Comparison of ENCODE assay signal across 13 cellular contexts in genomic region chr19:38277549-38277948, GRCh38. TPM values are rescaled to one million over a fixed set of nuclear protein-coding genes. Genes with fewer than 3 reads are reported as not detected.
DNase-seq lines count a peak whose midpoint lies in the region; ATAC-seq and TF ChIP-seq lines count a peak whose summit lies in the region.
"Had no signal": no experiment of that assay in that cellular context is flagged by ENCODE, and none has a peak within 500 bp of the region (broad histone marks: within the 10 kb centered on the region; RNA-seq: fewer than 3 reads in every experiment).

No MANE protein-coding gene starts in this region.

- no peak overlapping the region for H3K4me3 Mint-ChIP-seq in naive thymus-derived CD4-positive, alpha-beta T cell
- H3K4me3 Mint-ChIP-seq: T-cell had no signal

- H3K4me1 Mint-ChIP-seq in naive thymus-derived CD4-positive, alpha-beta T cell = peaks cover 8 to 21% (median 12%) of the 10 kb centered on the region in 7 donors

- H3K36me3 ChIP-seq in heart right ventricle (no peaks in the 10 kb centered on the region), ovary (no peaks in the 10 kb centered on the region), vagina (no peaks in the 10 kb centered on the region)
- no peaks in the 10 kb centered on the region for H3K36me3 ChIP-seq in naive thymus-derived CD4-positive, alpha-beta T cell (ENCODE audit: control insufficient read depth in 2 of 3, insufficient read depth in 3 of 3, low read length in 3 of 3)

- H3K27me3 ChIP-seq in heart right ventricle (no peaks in the 10 kb centered on the region), ovary (no peaks in the 10 kb centered on the region), vagina (no peaks in the 10 kb centered on the region)
- no peaks in the 10 kb centered on the region for H3K27me3 ChIP-seq in naive thymus-derived CD4-positive, alpha-beta T cell (ENCODE audit: control insufficient read depth in 2 of 2, insufficient read depth in 2 of 2, low read length in 2 of 2)

- H3K9me3 ChIP-seq in heart right ventricle (no peaks in the 10 kb centered on the region), ovary (no peaks in the 10 kb centered on the region), vagina (no peaks in the 10 kb centered on the region)
- no peaks in the 10 kb centered on the region for H3K9me3 ChIP-seq in naive thymus-derived CD4-positive, alpha-beta T cell (ENCODE audit: control insufficient read depth in 2 of 3, low read length in 3 of 3)

- TF ChIP-seq POLR2A in ovary (IDR thresholded peaks at IDR 0.05) (no peak), vagina (IDR thresholded peaks at IDR 0.05) (no peak)

- intact Hi-C loops in heart right ventricle (cut with DNase I) (loop anchor here in 3 of 10 donors (5.0 kb wide), 2 partner anchors 40 to 45 kb away; partner anchors contain the start of genes KCNK6 (in 2 of the 3) and YIF1B (in 2 of the 3)), cardiac septum (cut with DNase I) (no loop called here), ovary (cut with DNase I) (no loop called here), vagina (cut with DNase I) (no loop called here)
- intact Hi-C loops in naive thymus-derived CD4-positive, alpha-beta T cell (cut with micrococcal nuclease) = no loop called here

- 23 to 24% methylated on average over 5 of the region's 5 CpGs for WGBS in heart right ventricle, 2 donors
- 9 to 15% (median 12%) methylated on average over 5 of the region's 5 CpGs for WGBS in ovary, 3 donors

- no peaks in the 10 kb centered on the region for H3K9me3 Mint-ChIP-seq in naive thymus-derived CD4-positive, alpha-beta T cell
- H3K9me3 Mint-ChIP-seq: T-cell had no signal

- DNase-seq in heart right ventricle (no peak), cardiac septum (ENCODE audit: low spot score) (no peak), epithelial cell of prostate (ENCODE audit: low read depth, low spot score) (peak; percentile 41), ovary (no peak), vagina (ENCODE audit: extremely low spot score in 2 of 2) (no peak)
- DNase-seq in naive thymus-derived CD4-positive, alpha-beta T cell = no peak
- DNase-seq: GDM1; KG1; NCI-H446 treated with DMSO at 0.1 percent for 48 hours; stimulated activated naive CD8-positive, alpha-beta T cell treated with anti-CD3 and anti-CD28 coated beads, Interleukin-15, Interleukin-2, amounts not matched to agents 100 U/mL and 50 U/mL, for 24 hours; T-cell had no signal

- H3K27ac ChIP-seq in heart right ventricle = peak overlapping the region; percentile 61 to 92 (median 84)
- H3K27ac ChIP-seq in epithelial cell of prostate = peak overlapping the region; percentile 47
- H3K27ac ChIP-seq in ovary = peak overlapping the region; percentile 68 to 71
- H3K27ac ChIP-seq in vagina = peak overlapping the region; percentile 56
- H3K27ac ChIP-seq in naive thymus-derived CD4-positive, alpha-beta T cell (ENCODE audit: low read depth, low read length) = no peak overlapping the region

- H3K36me3 Mint-ChIP-seq in naive thymus-derived CD4-positive, alpha-beta T cell = peaks cover 0 to 5% (median 0%) of the 10 kb centered on the region in 5 donors
- H3K36me3 Mint-ChIP-seq: T-cell had no signal

- TF ChIP-seq EP300 in ovary (IDR thresholded peaks at IDR 0.05) = no peak

- CTCF ChIA-PET in naive thymus-derived CD4-positive, alpha-beta T cell (lab: Charles Lee) = interaction anchor here (0.6 kb wide), 2 partner anchors 28 to 238 kb away, joined by 3 read pairs; no protein-coding TSS in a partner anchor

- no peak overlapping the region for H3K27ac Mint-ChIP-seq in naive thymus-derived CD4-positive, alpha-beta T cell
- H3K27ac Mint-ChIP-seq: T-cell had no signal

- ATAC-seq in heart right ventricle (no peak), GM19397 (IDR thresholded peaks at IDR 0.05; ENCODE audit: unreplicated experiment) (no peak), HG03460 (IDR thresholded peaks at IDR 0.05; ENCODE audit: unreplicated experiment) (no peak)
- ATAC-seq in naive thymus-derived CD4-positive, alpha-beta T cell = no peak
- ATAC-seq: stimulated activated naive CD8-positive, alpha-beta T cell treated with anti-CD3 and anti-CD28 coated beads, Interleukin-15, Interleukin-2, amounts not matched to agents 100 U/mL and 50 U/mL, for 24 hours; T-cell had no signal

- H3K4me3 ChIP-seq in heart right ventricle (peak overlapping the region in 3 of 10 donors; percentile 13 to 16 (median 16)), ovary (no peak overlapping the region), vagina (no peak overlapping the region)
- no peak overlapping the region for H3K4me3 ChIP-seq in naive thymus-derived CD4-positive, alpha-beta T cell (ENCODE audit: low read length)

- TF ChIP-seq CTCF in heart right ventricle (IDR thresholded peaks at IDR 0.05) = no peak
- no peak for TF ChIP-seq CTCF in ovary (IDR thresholded peaks at IDR 0.05)
- TF ChIP-seq CTCF in vagina (IDR thresholded peaks at IDR 0.05) = no peak

- H3K27me3 Mint-ChIP-seq in naive thymus-derived CD4-positive, alpha-beta T cell = no peaks in the 10 kb centered on the region
- H3K27me3 Mint-ChIP-seq: T-cell had no signal

- POLR2A ChIA-PET in naive thymus-derived CD4-positive, alpha-beta T cell (lab: Charles Lee) = no interaction called here

- peaks cover 12 to 82% (median 56%) of the 10 kb centered on the region in 9 donors for H3K4me1 ChIP-seq in heart right ventricle
- peaks cover 13% of the 10 kb centered on the region for H3K4me1 ChIP-seq in ovary (ENCODE audit: insufficient read depth)
- peaks cover 37% of the 10 kb centered on the region for H3K4me1 ChIP-seq in vagina
- no peaks in the 10 kb centered on the region for H3K4me1 ChIP-seq in naive thymus-derived CD4-positive, alpha-beta T cell (ENCODE audit: control insufficient read depth in 2 of 2, insufficient read depth in 2 of 2, low read length in 2 of 2)

RNA-seq across cellular contexts. Expression of gene SPINT2, which starts 13.2 kb away (rescaled TPM):
- 10 to 100 TPM in 7 of 10 donors, 1 to 10 TPM in 3; 4.5 to 29.2 (median 12.7) TPM for total RNA-seq in heart right ventricle
- polyA plus RNA-seq in heart right ventricle = 10 to 100 TPM in 1 of 2 donors, 1 to 10 TPM in 1; 3.4 to 12.7 TPM
- 17.3 TPM for total RNA-seq in cardiac septum
- total RNA-seq in ovary = 100 to 1,000 TPM; 111 to 556 (median 118) TPM
- polyA plus RNA-seq in ovary = 10 to 100 TPM; 71.5 to 79.6 TPM
- 174 TPM for total RNA-seq in vagina
- total RNA-seq in naive thymus-derived CD4-positive, alpha-beta T cell = 10 to 100 TPM; 35.5 to 56.9 (median 38.7) TPM
- polyA plus RNA-seq in naive thymus-derived CD4-positive, alpha-beta T cell = 100 to 1,000 TPM; 120 to 139 TPM

RNA-seq across cellular contexts. Expression of gene PPP1R14A, which starts 21.4 kb away (rescaled TPM):
- total RNA-seq in heart right ventricle (10 to 100 TPM; 11.2 to 82.6 (median 20.7) TPM), cardiac septum (23.9 TPM), ovary (100 to 1,000 TPM in 3 of 7 donors, 10 to 100 TPM in 4; 36.8 to 235 (median 97.1) TPM), vagina (86.9 TPM)
- polyA plus RNA-seq in heart right ventricle (100 to 1,000 TPM in 1 of 2 donors, 10 to 100 TPM in 1; 45.4 to 184 TPM), ovary (10 to 100 TPM; 10.5 to 92.8 TPM)
- total RNA-seq in naive thymus-derived CD4-positive, alpha-beta T cell = 10 to 100 TPM in 1 of 5 experiments, 1 to 10 TPM in 1, under 1 TPM in 1, not detected in 2; 0.53 to 61.2 (median 2.1) TPM
- polyA plus RNA-seq in naive thymus-derived CD4-positive, alpha-beta T cell = not detected

RNA-seq across cellular contexts. Expression of gene C19orf33, which starts 26.5 kb away (rescaled TPM):
- total RNA-seq in heart right ventricle (10 to 100 TPM in 1 of 10 donors, 1 to 10 TPM in 7, not detected in 2; 2.2 to 37.9 (median 3.7) TPM), cardiac septum (2.0 TPM), ovary (100 to 1,000 TPM in 1 of 7 donors, 10 to 100 TPM in 2, 1 to 10 TPM in 3, not detected in 1; 1.8 to 179 (median 11.1) TPM), vagina (96.5 TPM)
- polyA plus RNA-seq in heart right ventricle (100 to 1,000 TPM in 1 of 2 donors, 10 to 100 TPM in 1; 24.9 to 133 TPM), ovary (1 to 10 TPM in 1 of 2 donors, not detected in 1; 7.9 TPM)
- total RNA-seq in naive thymus-derived CD4-positive, alpha-beta T cell = under 1 TPM in 1 of 5 experiments, not detected in 4; 0.88 TPM
- 1 to 10 TPM in 1 of 2 donors, not detected in 1; 1.5 TPM for polyA plus RNA-seq in naive thymus-derived CD4-positive, alpha-beta T cell

RNA-seq across cellular contexts. Expression of gene YIF1B, which starts 38.2 kb away (rescaled TPM):
- total RNA-seq in heart right ventricle (10 to 100 TPM; 24.3 to 42.9 (median 30.2) TPM), cardiac septum (27.6 TPM), ovary (10 to 100 TPM in 6 of 7 donors, 1 to 10 TPM in 1; 8.5 to 37.2 (median 21.8) TPM), vagina (32.9 TPM)
- polyA plus RNA-seq in heart right ventricle (100 to 1,000 TPM in 1 of 2 donors, 10 to 100 TPM in 1; 47.2 to 115 TPM), ovary (10 to 100 TPM in 1 of 2 donors, 1 to 10 TPM in 1; 9.9 to 23.7 TPM)
- total RNA-seq in naive thymus-derived CD4-positive, alpha-beta T cell = 10 to 100 TPM; 26.1 to 84.7 (median 38.0) TPM
- 10 to 100 TPM; 45.1 to 47.1 TPM for polyA plus RNA-seq in naive thymus-derived CD4-positive, alpha-beta T cell

RNA-seq across cellular contexts. Expression of gene KCNK6, which starts 42.1 kb away (rescaled TPM):
- total RNA-seq in heart right ventricle = 10 to 100 TPM in 6 of 10 donors, 1 to 10 TPM in 4; 4.5 to 31.6 (median 13.7) TPM
- polyA plus RNA-seq in heart right ventricle = 1 to 10 TPM; 5.1 to 8.0 TPM
- total RNA-seq in cardiac septum = 14.1 TPM
- total RNA-seq in ovary = 10 to 100 TPM in 5 of 7 donors, 1 to 10 TPM in 2; 6.0 to 30.1 (median 19.8) TPM
- 10 to 100 TPM in 1 of 2 donors, 1 to 10 TPM in 1; 7.4 to 16.4 TPM for polyA plus RNA-seq in ovary
- 16.2 TPM for total RNA-seq in vagina
- total RNA-seq in naive thymus-derived CD4-positive, alpha-beta T cell = 10 to 100 TPM in 3 of 5 experiments, 1 to 10 TPM in 2; 5.7 to 19.9 (median 10.1) TPM
- 1 to 10 TPM; 1.8 to 3.7 TPM for polyA plus RNA-seq in naive thymus-derived CD4-positive, alpha-beta T cell
